8 cellular contexts compared by ENCODE assay signal in genomic region chr17:4584125-4584834, GRCh38. TPM values are rescaled to one million over a fixed set of nuclear protein-coding genes. Genes with fewer than 3 reads are reported as not detected.
DNase-seq lines count a peak whose midpoint lies in the region; ATAC-seq, FAIRE-seq and TF ChIP-seq lines count a peak whose summit lies in the region.

TSS of gene SMTNL2 (plus strand) at chr17:4584529. CDS start at chr17:4584606, 77 bp downstream.

- H4K20me1 ChIP-seq in SK-N-SH (ENCODE audit: insufficient read depth), result no peaks in the 10 kb centered on the region

- H3K36me3 ChIP-seq in SK-N-SH (replicated peaks in 1 of 2; ENCODE audit: control insufficient read depth in 1 of 2, insufficient read depth in 2 of 2, low read length in 1 of 2) (no peaks in the 10 kb centered on the region), cardiac muscle cell (no peaks in the 10 kb centered on the region), psoas muscle (ENCODE audit: insufficient read depth in 1 of 2, low read depth in 1 of 2) (peaks cover 0 to 10% of the 10 kb centered on the region in 2 donors)

- H3K9me2 ChIP-seq in SK-N-SH, result no peaks in the 10 kb centered on the region

- H3K9ac ChIP-seq in SK-N-SH, result no peak within 1 kb of the TSS

- no peak for TF ChIP-seq POLR2A in GM12892 (IDR thresholded peaks at IDR 0.05; ENCODE audit: low read depth, low read length)

- TF ChIP-seq CTCF in D721Med (IDR thresholded peaks at IDR 0.05; ENCODE audit: insufficient read depth, missing control alignments) (no peak), SK-N-SH (IDR thresholded peaks at IDR 0.05) (no peak), cardiac muscle cell (IDR thresholded peaks at IDR 0.05; ENCODE audit: low read depth, low read length) (no peak), psoas muscle (IDR thresholded peaks at IDR 0.05) (no peak)

- H3K4me2 ChIP-seq in SK-N-SH, result peak within 1 kb of the TSS; percentile 57; the same call in 1 of the 2 replicates

- WGBS in SK-N-SH (ENCODE audit: low lambda C conversion rate), result 4% methylated on average over 20 of the region's 88 CpGs
- 1% methylated on average over 36 to 88 of the region's 88 CpGs for WGBS in psoas muscle, 3 donors

- H3K27me3 ChIP-seq in SK-N-SH (ENCODE audit: insufficient read depth) (peaks cover 61% of the 10 kb centered on the region), cardiac muscle cell (no peaks in the 10 kb centered on the region), psoas muscle (ENCODE audit: insufficient read depth in 3 of 3, low read length in 2 of 3) (no peaks in the 10 kb centered on the region)

- no peaks in the 10 kb centered on the region for H3F3A ChIP-seq in SK-N-SH (replicated peaks; ENCODE audit: insufficient read depth)

- TF ChIP-seq EP300 in SK-N-SH (IDR thresholded peaks at IDR 0.05; ENCODE audit: borderline replicate concordance in 1 of 2, low read depth in 1 of 2, low read length in 1 of 2), result no peak

- H3K27ac ChIP-seq in SK-N-SH (ENCODE audit: low read depth in 2 of 2, low read length in 1 of 2) (no peak within 1 kb of the TSS), cardiac muscle cell (peak within 1 kb of the TSS; percentile 96), psoas muscle (peak within 1 kb of the TSS; percentile 99)

- CTCF ChIA-PET in SK-N-SH (lab: Yijun Ruan, JAX), result interaction anchor here (1.0 to 6.8 kb wide), 9 partner anchors 8 to 91 kb away, joined by 3 to 74 read pairs (median 6); no protein-coding TSS in a partner anchor

- POLR2A ChIA-PET in SK-N-SH (lab: Yijun Ruan, JAX), result no interaction called here

- no peaks in the 10 kb centered on the region for H3K79me2 ChIP-seq in SK-N-SH (ENCODE audit: insufficient read depth)

- no peak for FAIRE-seq in D721Med (lab: Jason Lieb, UNC)
- FAIRE-seq in GM12892 (lab: Jason Lieb, UNC), result no peak

- TF ChIP-seq RAD21 in SK-N-SH (IDR thresholded peaks at IDR 0.05; ENCODE audit: low read length), result no peak

- peak; percentile 67 to 79 (median 70) for ATAC-seq in psoas muscle

- DNase-seq in D721Med (ENCODE audit: insufficient read length, low spot score) (peak; percentile 91), SK-N-SH (peak; percentile 64), cardiac muscle cell (ENCODE audit: low read depth in 1 of 2, low spot score in 1 of 2) (peak; percentile 32 to 83), psoas muscle (peak; percentile 81 to 93), NCI-H2081 treated with DMSO at 0.1 percent for 48 hours (lab: John Stamatoyannopoulos, UW) (no peak), DMS114 treated with DMSO at 0.1 percent for 48 hours (lab: John Stamatoyannopoulos, UW; ENCODE audit: unreplicated experiment) (no peak), GM12892 (ENCODE audit: insufficient read length) (no peak), inferior parietal cortex (ENCODE audit: extremely low spot score) (no peak)

- no peak within 1 kb of the TSS for H2AFZ ChIP-seq in SK-N-SH (ENCODE audit: low read depth)

- H3K9me3 ChIP-seq in SK-N-SH (no peaks in the 10 kb centered on the region), cardiac muscle cell (ENCODE audit: low read depth) (no peaks in the 10 kb centered on the region), psoas muscle (no peaks in the 10 kb centered on the region)

- intact Hi-C loops in psoas muscle (cut with DNase I), result loop anchor here (5.0 kb wide), 2 partner anchors 33 to 38 kb away; no protein-coding TSS in a partner anchor

- H3K4me3 ChIP-seq in SK-N-SH (ENCODE audit: low read depth in 2 of 2, low read length in 1 of 2) (no peak within 1 kb of the TSS), cardiac muscle cell (peak within 1 kb of the TSS; percentile 94), psoas muscle (peak within 1 kb of the TSS; percentile 81)

- H3K4me1 ChIP-seq in SK-N-SH (ENCODE audit: control insufficient read depth in 1 of 2, insufficient read depth in 2 of 2, low read depth in 1 of 2, low read length in 1 of 2) (peaks cover 0 to 27% of the 10 kb centered on the region in 2 experiments; a peak in 1 of 4 replicates), cardiac muscle cell (ENCODE audit: low read depth) (peaks cover 53% of the 10 kb centered on the region), psoas muscle (peaks cover 25% of the 10 kb centered on the region)

TF ChIP-seq in SK-N-SH, 30 proteins besides CTCF, POLR2A, EP300 and RAD21:
- TF ChIP-seq GABPA (IDR thresholded peaks at IDR 0.05; ENCODE audit: low read depth), result no peak

RNA-seq across cellular contexts. Expression of gene SMTNL2, which starts in this region (rescaled TPM):
- polyA plus RNA-seq in SK-N-SH (2012; rRNA removed) (not detected in 2 replicates), cardiac muscle cell (269 TPM in 2 replicates), psoas muscle (100 to 1,000 TPM in 2 of 3 donors, 10 to 100 TPM in 1; 20.7 to 318 (median 210) TPM)
- polyA plus RNA-seq in SK-N-SH (2012; cell fraction: cytosol; rRNA removed), result not detected in 2 replicates
- not detected in 2 replicates for polyA plus RNA-seq in SK-N-SH (2012; cell fraction: nucleus; rRNA removed)
- total RNA-seq in cardiac muscle cell (176 and 184 TPM in 2 replicates), psoas muscle (100 to 1,000 TPM; 248 to 524 (median 400) TPM)
- not detected for polyA plus RNA-seq in GM12892 (2012; ENCODE audit: missing spikeins)

Comparison
In these comparisons a context has a peak if more than half of its experiments do, and no peak if none do; other contexts are left out.
1. RNA of gene SMTNL2 (polyA plus RNA-seq): 269 TPM in cardiac muscle cell and 20.7 to 318 TPM in psoas muscle; not detected in SK-N-SH; every median in the first group is over 10 times any median in the second.
2. Peak in DNase-seq and H3K4me2 ChIP-seq in SK-N-SH; RNA of the gene not detected or under 1 TPM.
3. DNase-seq: peak in D721Med (single experiment), cardiac muscle cell (2 of 2) and psoas muscle (2 of 2); none in NCI-H2081 treated with DMSO at 0.1 percent for 48 hours (single experiment), DMS114 treated with DMSO at 0.1 percent for 48 hours (single experiment), GM12892 (single experiment) and inferior parietal cortex (single experiment).
4. H3K27ac ChIP-seq: peak in cardiac muscle cell (single experiment) and psoas muscle (single experiment); none in SK-N-SH (0 of 2).
5. H3K4me3 ChIP-seq: peak in cardiac muscle cell (single experiment) and psoas muscle (single experiment); none in SK-N-SH (0 of 2).